16 cellular contexts compared by ENCODE assay signal in the genomic region with DNA sequence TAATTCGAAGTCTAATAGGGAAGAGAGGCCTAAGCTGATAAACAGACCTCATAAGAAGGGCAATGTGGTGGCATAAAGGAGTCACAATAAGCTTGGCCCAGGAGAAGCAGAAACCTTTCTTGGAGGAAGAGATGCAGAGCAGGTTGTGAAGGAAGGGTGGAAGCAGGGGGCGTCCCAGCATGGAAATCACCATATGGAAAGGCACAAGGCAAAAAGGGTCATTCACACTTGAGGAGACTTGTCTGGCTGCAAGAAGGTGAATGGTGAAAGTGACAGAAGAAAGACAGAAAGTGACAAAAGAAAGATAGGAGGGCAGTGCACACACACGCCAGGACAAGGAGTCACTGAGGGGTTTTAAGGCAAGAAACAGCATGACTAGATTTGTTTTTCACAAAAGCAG. TPM values are rescaled to one million over a fixed set of nuclear protein-coding genes. Genes with fewer than 3 reads are reported as not detected.
DNase-seq lines count a peak whose midpoint lies in the region; ATAC-seq, FAIRE-seq and TF ChIP-seq lines count a peak whose summit lies in the region.
"Had no signal": no experiment of that assay in that cellular context is flagged by ENCODE, and none has a peak within 500 bp of the region (broad histone marks: within the 10 kb centered on the region; RNA-seq: fewer than 3 reads in every experiment).

No MANE protein-coding gene starts in this region.

- peaks cover 41% of the 10 kb centered on the region for H3K36me3 Mint-ChIP-seq in T-helper 2 cell treated with Interferon-gamma antibody and Interleukin-4, amounts not matched to agents 5 μg/mL and 100 μg/mL, for 36 hours (ENCODE audit: low read depth)

- no peaks in the 10 kb centered on the region for H3K9me3 Mint-ChIP-seq in T-helper 2 cell treated with Interferon-gamma antibody and Interleukin-4, amounts not matched to agents 5 μg/mL and 100 μg/mL, for 36 hours
- H3K9me3 Mint-ChIP-seq: CD8-positive, alpha-beta memory T cell had no signal

- peak overlapping the region; percentile 3 for H3K27ac Mint-ChIP-seq in T-helper 2 cell treated with Interferon-gamma antibody and Interleukin-4, amounts not matched to agents 5 μg/mL and 100 μg/mL, for 36 hours

- H3K4me3 Mint-ChIP-seq in T-helper 2 cell treated with Interferon-gamma antibody and Interleukin-4, amounts not matched to agents 5 μg/mL and 100 μg/mL, for 36 hours: no peak overlapping the region
- H3K4me3 Mint-ChIP-seq: CD14-positive monocyte; CD8-positive, alpha-beta memory T cell had no signal

- no peak for ATAC-seq in GM18870 (IDR thresholded peaks at IDR 0.05; ENCODE audit: unreplicated experiment)
- ATAC-seq in GM21717 (IDR thresholded peaks at IDR 0.05; ENCODE audit: unreplicated experiment): no peak
- ATAC-seq in upper lobe of right lung: no peak
- ATAC-seq: HCT116 had no signal

- H3K4me3 ChIP-seq in bronchial epithelial cell (ENCODE audit: low read depth, low read length) (no peak overlapping the region), upper lobe of right lung (no peak overlapping the region)

- H3K4me1 Mint-ChIP-seq in T-helper 2 cell treated with Interferon-gamma antibody and Interleukin-4, amounts not matched to agents 5 μg/mL and 100 μg/mL, for 36 hours (ENCODE audit: low read depth): no peaks in the 10 kb centered on the region

- H3K36me3 ChIP-seq in bronchial epithelial cell (ENCODE audit: control insufficient read depth, insufficient read depth, low read length) (peaks cover 3% of the 10 kb centered on the region), upper lobe of right lung (peaks cover 5% of the 10 kb centered on the region)

- peak; percentile 58 for FAIRE-seq in bronchial epithelial cell (lab: Jason Lieb, UNC)

- no peaks in the 10 kb centered on the region for H3K27me3 Mint-ChIP-seq in T-helper 2 cell treated with Interferon-gamma antibody and Interleukin-4, amounts not matched to agents 5 μg/mL and 100 μg/mL, for 36 hours (ENCODE audit: low read depth)

- no peak overlapping the region for H3K27ac ChIP-seq in upper lobe of right lung
- H3K27ac ChIP-seq: 22Rv1, HL-60 had no signal

- H3K4me1 ChIP-seq in upper lobe of right lung: no peaks in the 10 kb centered on the region
- H3K4me1 ChIP-seq: Caco-2 had no signal

- H3K27me3 ChIP-seq in bronchial epithelial cell (ENCODE audit: control insufficient read depth, insufficient read depth, low read length): no peaks in the 10 kb centered on the region
- no peaks in the 10 kb centered on the region for H3K27me3 ChIP-seq in upper lobe of right lung

- TF ChIP-seq CTCF in bronchial epithelial cell (IDR thresholded peaks at IDR 0.05; ENCODE audit: insufficient read depth, low read length, severe bottlenecking) (no peak), upper lobe of right lung (IDR thresholded peaks at IDR 0.05) (no peak)

- no peaks in the 10 kb centered on the region for H3K9me3 ChIP-seq in upper lobe of right lung
- H3K9me3 ChIP-seq: Caco-2 had no signal

- intact Hi-C loops in upper lobe of right lung (cut with DNase I): no loop called here

- DNase-seq in T-helper 2 cell treated with Interferon-gamma antibody and Interleukin-4, amounts not matched to agents 5 μg/mL and 100 μg/mL, for 36 hours (ENCODE audit: low spot score): no peak
- DNase-seq in T-helper 2 cell (no peak), bronchial epithelial cell (ENCODE audit: low read depth) (no peak), iPS-NIHi7 (ENCODE audit: extremely low spot score) (peak; percentile 22), upper lobe of right lung (no peak), HCEC 1CT (no peak)
- DNase-seq: Caco-2; CD8-positive, alpha-beta memory T cell; DMS53; GOT3 had no signal

RNA-seq across cellular contexts. Expression of a gene that starts 38.4 kb away (rescaled TPM):
- total RNA-seq in bronchial epithelial cell: 9.7 and 10.8 TPM in 2 replicates
- total RNA-seq in upper lobe of right lung: 7.8 TPM

RNA-seq across cellular contexts. Expression of a gene that starts 39.6 kb away (rescaled TPM):
- total RNA-seq in bronchial epithelial cell (12.6 and 16.6 TPM in 2 replicates), upper lobe of right lung (15.8 TPM)
